ENCODE assay signal across 11 cellular contexts in the genomic region with DNA sequence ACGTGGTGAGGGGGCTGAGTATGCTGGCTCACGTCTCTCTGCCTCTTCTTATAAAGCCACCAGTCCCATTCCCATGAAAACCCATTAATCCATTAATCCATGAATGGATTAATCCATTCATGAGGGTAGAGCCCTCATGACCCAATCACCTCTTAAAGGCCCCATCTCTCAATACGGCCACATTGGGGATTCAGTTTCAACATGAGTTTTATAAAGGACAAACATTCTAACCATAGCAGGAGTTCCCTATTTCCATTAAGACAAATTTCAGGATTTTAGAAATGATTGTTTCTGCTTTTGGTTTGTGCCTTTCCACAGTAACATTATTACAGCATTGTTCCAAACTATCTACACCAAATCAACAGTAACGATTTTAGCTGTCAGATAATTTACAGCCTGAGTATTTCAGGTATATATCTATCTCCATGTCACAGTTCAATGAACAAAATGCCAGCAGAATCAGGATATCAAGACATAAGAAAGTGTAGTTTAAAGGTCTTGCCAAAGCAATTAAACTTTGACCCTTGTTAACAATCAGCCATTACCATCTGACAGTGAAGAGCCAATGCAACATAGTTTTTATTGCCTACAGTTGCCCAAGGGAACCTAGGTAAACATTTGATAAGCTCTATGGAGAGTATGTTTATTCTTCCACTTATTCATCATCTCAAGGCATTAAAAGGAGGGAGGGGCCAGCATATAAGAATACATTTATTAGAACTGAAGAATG.
DNase-seq lines count a peak whose midpoint lies in the region; TF ChIP-seq lines count a peak whose summit lies in the region.
"Had no signal": no experiment of that assay in that cellular context is flagged by ENCODE, and none has a peak within 500 bp of the region (broad histone marks: within the 10 kb centered on the region; RNA-seq: fewer than 3 reads in every experiment).

No MANE protein-coding gene starts in this region.

- POLR2A ChIA-PET in RWPE1 (lab: Yijun Ruan, JAX; ENCODE audit: low non-redundant PET): no interaction called here

- no peak overlapping the region for H3K4me3 ChIP-seq in subcutaneous abdominal adipose tissue (ENCODE audit: low read depth in 1 of 5, low read length in 5 of 5)
- H3K4me3 ChIP-seq: MG63 had no signal

- H3K36me3 ChIP-seq in subcutaneous abdominal adipose tissue (ENCODE audit: control insufficient read depth in 5 of 5, insufficient read depth in 5 of 5, low read length in 5 of 5): no peaks in the 10 kb centered on the region

- H3K27ac ChIP-seq in RWPE1 (no peak overlapping the region), subcutaneous abdominal adipose tissue (ENCODE audit: low read depth, low read length) (peak overlapping the region; percentile 99)

- no peak for TF ChIP-seq CTCF in RWPE1 (conservative IDR thresholded peaks at IDR 0.05; ENCODE audit: low read depth)

- DNase-seq in SIG-M5 treated with dmso at 0.1 percent for 504 hours (lab: John Stamatoyannopoulos, UW; ENCODE audit: unreplicated experiment): peak; percentile 48
- DNase-seq in SIG-M5 (lab: John Stamatoyannopoulos, UW): no peak
- peak; percentile 36 for DNase-seq in RWPE1 (ENCODE audit: low spot score)
- peak; percentile 62 for DNase-seq in kidney tubule cell (ENCODE audit: low spot score)
- DNase-seq in activated effector memory CD4-positive, alpha-beta T cell treated with anti-CD3 and anti-CD28 coated beads, Interleukin-2, amount 50 U/mL, for 16 hours: no peak
- DNase-seq in NCI-H345 (lab: John Stamatoyannopoulos, UW): no peak
- DNase-seq in stimulated activated CD8-positive, alpha-beta memory T cell treated with anti-CD3 and anti-CD28 coated beads, Interleukin-4, amount 100 ng/mL, for 48 hours: no peak
- DNase-seq: BE2C; MG63; naive thymus-derived CD4-positive, alpha-beta T cell had no signal

- no peaks in the 10 kb centered on the region for H3K27me3 ChIP-seq in subcutaneous abdominal adipose tissue (ENCODE audit: control insufficient read depth in 5 of 5, insufficient read depth in 4 of 5, low read length in 5 of 5)
- H3K27me3 ChIP-seq: BE2C, MG63 had no signal

- CTCF ChIA-PET in RWPE1 (lab: Yijun Ruan, JAX): no interaction called here

- peak overlapping the region in 2 of 5 donors; percentile 15 to 32 for H3K9ac ChIP-seq in subcutaneous abdominal adipose tissue (ENCODE audit: low read length in 5 of 5)

- H3K4me1 ChIP-seq in subcutaneous abdominal adipose tissue (ENCODE audit: control insufficient read depth in 5 of 5, insufficient read depth in 5 of 5, low read length in 5 of 5): peaks cover 5 to 79% (median 74%) of the 10 kb centered on the region in 5 donors

- no peaks in the 10 kb centered on the region for H3K9me3 ChIP-seq in subcutaneous abdominal adipose tissue (ENCODE audit: control insufficient read depth in 5 of 5, low read length in 5 of 5)
- H3K9me3 ChIP-seq: BE2C, MG63 had no signal

Comparison
In these comparisons a context has a peak if more than half of its experiments do, and no peak if none do; other contexts are left out.
1. DNase-seq: peak in SIG-M5 treated with dmso at 0.1 percent for 504 hours (single experiment), RWPE1 (single experiment) and kidney tubule cell (single experiment); none in SIG-M5 (single experiment), activated effector memory CD4-positive, alpha-beta T cell treated with anti-CD3 and anti-CD28 coated beads, Interleukin-2, amount 50 U/mL, for 16 hours (single experiment), NCI-H345 (single experiment) and stimulated activated CD8-positive, alpha-beta memory T cell treated with anti-CD3 and anti-CD28 coated beads, Interleukin-4, amount 100 ng/mL, for 48 hours (single experiment).